In genomic region chr1:247914941-247915662, GRCh38 we compare ENCODE assay signal across 18 cellular contexts. TPM values are rescaled to one million over a fixed set of nuclear protein-coding genes. Genes with fewer than 3 reads are reported as not detected.
"Had no signal": no experiment of that assay in that cellular context is flagged by ENCODE, and none has a peak within 500 bp of the region (broad histone marks: within the 10 kb centered on the region; RNA-seq: fewer than 3 reads in every experiment).

No MANE protein-coding gene starts in this region.

- H3K27me3 ChIP-seq: colonic mucosa, sigmoid colon, tibial artery had no signal

- H3K4me3 ChIP-seq: colonic mucosa, pancreas, sigmoid colon, tibial artery had no signal

- H3K36me3 ChIP-seq: colonic mucosa, pancreas, sigmoid colon, tibial artery had no signal

- DNase-seq: activated B cell treated with CpG ODN at 0.5 μM for 24 hours; activated CD4-positive, alpha-beta T cell treated with anti-CD3 and anti-CD28 coated beads for 48 hours; activated CD8-positive, alpha-beta T cell treated with anti-CD3 and anti-CD28 coated beads for 36 hours; activated effector memory CD4-positive, alpha-beta T cell treated with anti-CD3 and anti-CD28 coated beads, Interleukin-2, amount 50 U/mL, for 16 hours; activated T-cell treated with anti-CD3 and anti-CD28 coated beads, Interleukin-2, amount 50 U/mL, for 48 hours; central memory CD4-positive, alpha-beta T cell; colonic mucosa; hypothalamus; kidney; left ventricle myocardium superior; mesenchymal stem cell; naive thymus-derived CD8-positive, alpha-beta T cell; pancreas; sigmoid colon; tibial artery had no signal

- H3K9me3 ChIP-seq: colonic mucosa, pancreas, sigmoid colon, tibial artery had no signal

- H3K4me1 ChIP-seq: colonic mucosa, pancreas, sigmoid colon, tibial artery had no signal

- ATAC-seq: activated CD8-positive, alpha-beta T cell treated with anti-CD3 and anti-CD28 coated beads for 36 hours; esophagus mucosa; left ventricle myocardium superior; naive thymus-derived CD8-positive, alpha-beta T cell; pancreas; stimulated activated effector memory CD8-positive, alpha-beta T cell treated with anti-CD3 and anti-CD28 coated beads, Interleukin-12 subunit alpha, Interleukin-12 subunit beta, amount 100 ng/mL, for 72 hours had no signal

- H3K27ac ChIP-seq: colonic mucosa, pancreas, sigmoid colon, tibial artery had no signal

RNA-seq across cellular contexts. Expression of gene OR2T8, which starts 5.0 kb away (rescaled TPM):
- total RNA-seq: activated B cell treated with CpG ODN at 0.5 μM for 24 hours; activated CD8-positive, alpha-beta T cell treated with anti-CD3 and anti-CD28 coated beads for 36 hours; colonic mucosa; esophagus mucosa; kidney; left ventricle myocardium superior; mucosa of gallbladder; naive thymus-derived CD8-positive, alpha-beta T cell; pancreas; sigmoid colon had no signal
- polyA plus RNA-seq: naive thymus-derived CD8-positive, alpha-beta T cell; pancreas; sigmoid colon had no signal

RNA-seq across cellular contexts. Expression of gene OR2AJ1, which starts 9.6 kb away (rescaled TPM):
- total RNA-seq: activated B cell treated with CpG ODN at 0.5 μM for 24 hours; activated CD8-positive, alpha-beta T cell treated with anti-CD3 and anti-CD28 coated beads for 36 hours; colonic mucosa; esophagus mucosa; kidney; left ventricle myocardium superior; mucosa of gallbladder; naive thymus-derived CD8-positive, alpha-beta T cell; pancreas; sigmoid colon had no signal
- polyA plus RNA-seq: naive thymus-derived CD8-positive, alpha-beta T cell; pancreas; sigmoid colon had no signal

RNA-seq across cellular contexts. Expression of gene OR2W3, which starts 19.7 kb away (rescaled TPM):
- total RNA-seq: activated CD8-positive, alpha-beta T cell treated with anti-CD3 and anti-CD28 coated beads for 36 hours; esophagus mucosa; kidney; left ventricle myocardium superior; naive thymus-derived CD8-positive, alpha-beta T cell had no signal
- polyA plus RNA-seq: naive thymus-derived CD8-positive, alpha-beta T cell had no signal

RNA-seq across cellular contexts. Expression of gene OR2L8, which starts 33.6 kb away (rescaled TPM):
- total RNA-seq: activated B cell treated with CpG ODN at 0.5 μM for 24 hours, colonic mucosa, esophagus mucosa, kidney, left ventricle myocardium superior, mucosa of gallbladder, pancreas, sigmoid colon had no signal
- polyA plus RNA-seq: pancreas, sigmoid colon had no signal

RNA-seq across cellular contexts. Expression of gene OR2AK2, which starts 49.9 kb away (rescaled TPM):
- total RNA-seq: activated B cell treated with CpG ODN at 0.5 μM for 24 hours; activated CD8-positive, alpha-beta T cell treated with anti-CD3 and anti-CD28 coated beads for 36 hours; colonic mucosa; esophagus mucosa; kidney; left ventricle myocardium superior; mucosa of gallbladder; naive thymus-derived CD8-positive, alpha-beta T cell; pancreas had no signal
- polyA plus RNA-seq: naive thymus-derived CD8-positive, alpha-beta T cell; pancreas had no signal
